Comparison of ENCODE assay signal across 12 cellular contexts in the genomic region with DNA sequence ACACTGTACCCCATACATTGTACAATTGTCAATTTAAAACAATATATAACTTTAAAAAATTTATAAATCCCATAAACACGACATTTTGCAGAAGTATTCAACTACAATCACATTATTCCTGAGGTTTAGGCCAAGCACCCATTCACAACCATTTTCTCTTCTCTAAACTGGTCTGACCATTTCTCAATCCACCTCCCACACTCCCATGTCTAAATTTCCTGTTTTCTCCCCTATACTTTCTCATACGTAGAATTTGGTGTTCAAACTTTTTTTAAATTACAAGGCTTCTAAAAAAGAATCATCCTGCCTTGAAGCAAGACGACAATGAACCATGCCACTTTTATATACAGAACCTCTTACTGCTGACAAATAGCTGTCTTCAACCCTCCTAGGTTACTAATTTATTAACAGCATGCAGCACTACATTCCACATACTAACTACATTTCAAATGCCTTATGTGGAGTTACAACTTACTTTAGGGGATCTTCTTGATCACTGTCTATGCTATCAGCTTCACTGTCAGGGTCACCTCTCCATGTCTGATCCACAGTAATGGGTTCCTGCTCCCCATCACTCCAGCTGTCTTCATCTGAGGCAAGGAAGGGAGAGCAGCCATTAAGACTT. TPM values are rescaled to one million over a fixed set of nuclear protein-coding genes. Genes with fewer than 3 reads are reported as not detected.
DNase-seq lines count a peak whose midpoint lies in the region; ATAC-seq lines count a peak whose summit lies in the region.
"Had no signal": no experiment of that assay in that cellular context is flagged by ENCODE, and none has a peak within 500 bp of the region (broad histone marks: within the 10 kb centered on the region; RNA-seq: fewer than 3 reads in every experiment).

No MANE protein-coding gene starts in this region.

- H3K36me3 ChIP-seq in BLaER1 treated with 17β-estradiol and CSF1 and Interleukin-3, amounts not matched to agents 10 nM and 100 nM = peaks cover 52 to 75% (median 71%) of the 10 kb centered on the region in 11 experiments
- H3K36me3 ChIP-seq in HUES6 (ENCODE audit: control insufficient read depth, insufficient read depth, low read length) = peaks cover 65% of the 10 kb centered on the region
- H3K36me3 ChIP-seq in naive thymus-derived CD4-positive, alpha-beta T cell (ENCODE audit: control insufficient read depth in 2 of 3, insufficient read depth in 3 of 3, low read length in 3 of 3) = peaks cover 3 to 57% (median 7%) of the 10 kb centered on the region in 3 experiments

- peaks cover 36% of the 10 kb centered on the region for H3K36me3 Mint-ChIP-seq in activated naive CD8-positive, alpha-beta T cell treated with anti-CD3 and anti-CD28 coated beads, Interleukin-2, amount 10 ng/mL, durations not matched to agents 7 days and 5 days
- H3K36me3 Mint-ChIP-seq in naive thymus-derived CD4-positive, alpha-beta T cell = peaks cover 10 to 31% (median 27%) of the 10 kb centered on the region in 5 donors

- H3K9me3 Mint-ChIP-seq in activated naive CD8-positive, alpha-beta T cell treated with anti-CD3 and anti-CD28 coated beads, Interleukin-2, amount 10 ng/mL, durations not matched to agents 7 days and 5 days = no peaks in the 10 kb centered on the region
- H3K9me3 Mint-ChIP-seq in naive thymus-derived CD4-positive, alpha-beta T cell = no peaks in the 10 kb centered on the region

- peak overlapping the region; percentile 59 for H3K4me3 Mint-ChIP-seq in activated naive CD8-positive, alpha-beta T cell treated with anti-CD3 and anti-CD28 coated beads, Interleukin-2, amount 10 ng/mL, durations not matched to agents 7 days and 5 days
- H3K4me3 Mint-ChIP-seq in naive thymus-derived CD4-positive, alpha-beta T cell = peak overlapping the region; percentile 64 to 99 (median 94)

- in situ Hi-C loops in G401 (cut with HindIII; ENCODE audit: low sequenced_read_pairs) = loop anchor here (5.0 kb wide), 1 partner anchor 94 kb away; no protein-coding TSS in a partner anchor

- intact Hi-C loops in naive thymus-derived CD4-positive, alpha-beta T cell (cut with micrococcal nuclease) = no loop called here

- no peak for DNase-seq in activated naive CD8-positive, alpha-beta T cell treated with anti-CD3 and anti-CD28 coated beads, Interleukin-2, amount 10 ng/mL, durations not matched to agents 7 days and 5 days
- DNase-seq in naive thymus-derived CD4-positive, alpha-beta T cell = no peak
- no peak for DNase-seq in G401 (ENCODE audit: low spot score)
- no peak for DNase-seq in D341Med (ENCODE audit: low spot score)
- DNase-seq in NCI-H2081 (lab: John Stamatoyannopoulos, UW) = no peak
- DNase-seq: erythroblast, GDM1, NCI-H1436 treated with DMSO at 0.1 percent for 48 hours, SHP77 treated with DMSO at 0.1 percent for 48 hours had no signal

- CTCF ChIA-PET in naive thymus-derived CD4-positive, alpha-beta T cell (lab: Charles Lee) = no interaction called here

- H3K27me3 ChIP-seq in BLaER1 treated with 17β-estradiol and CSF1 and Interleukin-3, amounts not matched to agents 10 nM and 100 nM = no peaks in the 10 kb centered on the region
- H3K27me3 ChIP-seq in HUES6 (ENCODE audit: control insufficient read depth, insufficient read depth, low read length) = no peaks in the 10 kb centered on the region
- H3K27me3 ChIP-seq in naive thymus-derived CD4-positive, alpha-beta T cell (ENCODE audit: control insufficient read depth in 2 of 2, insufficient read depth in 2 of 2, low read length in 2 of 2) = no peaks in the 10 kb centered on the region

- H3K4me1 Mint-ChIP-seq in activated naive CD8-positive, alpha-beta T cell treated with anti-CD3 and anti-CD28 coated beads, Interleukin-2, amount 10 ng/mL, durations not matched to agents 7 days and 5 days = peaks cover 41% of the 10 kb centered on the region
- H3K4me1 Mint-ChIP-seq in naive thymus-derived CD4-positive, alpha-beta T cell = peaks cover 33 to 74% (median 66%) of the 10 kb centered on the region in 7 donors

- POLR2A ChIA-PET in activated naive CD8-positive, alpha-beta T cell treated with anti-CD3 and anti-CD28 coated beads, Interleukin-2, amount 10 ng/mL, durations not matched to agents 7 days and 5 days (lab: Charles Lee) = no interaction called here
- POLR2A ChIA-PET in naive thymus-derived CD4-positive, alpha-beta T cell (lab: Charles Lee) = interaction anchor here (0.6 to 1.8 kb wide), 2 partner anchors 37 to 152 kb away, joined by 3 to 7 read pairs; partner anchors contain the start of gene CCNT1

- no peaks in the 10 kb centered on the region for H3K9me3 ChIP-seq in BLaER1 treated with 17β-estradiol and CSF1 and Interleukin-3, amounts not matched to agents 10 nM and 100 nM (replicated peaks in 1 of 11)
- no peaks in the 10 kb centered on the region for H3K9me3 ChIP-seq in HUES6 (ENCODE audit: control insufficient read depth, insufficient read depth, low read depth, low read length)
- H3K9me3 ChIP-seq in naive thymus-derived CD4-positive, alpha-beta T cell (ENCODE audit: control insufficient read depth in 2 of 3, low read length in 3 of 3) = no peaks in the 10 kb centered on the region

- H3K27ac Mint-ChIP-seq in activated naive CD8-positive, alpha-beta T cell treated with anti-CD3 and anti-CD28 coated beads, Interleukin-2, amount 10 ng/mL, durations not matched to agents 7 days and 5 days = peak overlapping the region; percentile 31
- peak overlapping the region in 8 of 9 donors; percentile 7 to 82 (median 63) for H3K27ac Mint-ChIP-seq in naive thymus-derived CD4-positive, alpha-beta T cell

- peaks cover 37 to 61% (median 48%) of the 10 kb centered on the region in 10 experiments for H3K4me1 ChIP-seq in BLaER1 treated with 17β-estradiol and CSF1 and Interleukin-3, amounts not matched to agents 10 nM and 100 nM
- peaks cover 3% of the 10 kb centered on the region; the same call in 1 of the 2 replicates for H3K4me1 ChIP-seq in HUES6 (ENCODE audit: control insufficient read depth, insufficient read depth, low read length)
- H3K4me1 ChIP-seq in naive thymus-derived CD4-positive, alpha-beta T cell (ENCODE audit: control insufficient read depth in 2 of 2, insufficient read depth in 2 of 2, low read length in 2 of 2) = peaks cover 36 to 38% of the 10 kb centered on the region in 2 donors

- no peaks in the 10 kb centered on the region for H3K27me3 Mint-ChIP-seq in activated naive CD8-positive, alpha-beta T cell treated with anti-CD3 and anti-CD28 coated beads, Interleukin-2, amount 10 ng/mL, durations not matched to agents 7 days and 5 days
- no peaks in the 10 kb centered on the region for H3K27me3 Mint-ChIP-seq in naive thymus-derived CD4-positive, alpha-beta T cell

- no peak for ATAC-seq in activated naive CD8-positive, alpha-beta T cell treated with anti-CD3 and anti-CD28 coated beads, Interleukin-2, amount 10 ng/mL, durations not matched to agents 7 days and 5 days (ENCODE audit: low read depth)
- ATAC-seq in naive thymus-derived CD4-positive, alpha-beta T cell = no peak
- ATAC-seq in HG03025 (IDR thresholded peaks at IDR 0.05; ENCODE audit: low FRiP score, unreplicated experiment) = no peak

- peak overlapping the region; percentile 75 to 94 (median 84); a peak in 15 of 20 replicates for H3K4me3 ChIP-seq in BLaER1 treated with 17β-estradiol and CSF1 and Interleukin-3, amounts not matched to agents 10 nM and 100 nM
- peak overlapping the region; percentile 9; the same call in 1 of the 2 replicates for H3K4me3 ChIP-seq in HUES6 (ENCODE audit: low read depth, low read length)
- peak overlapping the region; percentile 13 for H3K4me3 ChIP-seq in naive thymus-derived CD4-positive, alpha-beta T cell (ENCODE audit: low read length)

- peaks cover 48 to 82% (median 73%) of the 10 kb centered on the region in 11 experiments; a peak in 21 of 22 replicates for H4K20me1 ChIP-seq in BLaER1 treated with 17β-estradiol and CSF1 and Interleukin-3, amounts not matched to agents 10 nM and 100 nM

- peak overlapping the region; percentile 75 to 93 (median 87) for H3K4me2 ChIP-seq in BLaER1 treated with 17β-estradiol and CSF1 and Interleukin-3, amounts not matched to agents 10 nM and 100 nM

- H3K27ac ChIP-seq in BLaER1 treated with 17β-estradiol and CSF1 and Interleukin-3, amounts not matched to agents 10 nM and 100 nM = peak overlapping the region in 6 of 11 experiments; percentile 36 to 72 (median 44); a peak in 12 of 22 replicates
- H3K27ac ChIP-seq in HUES6 (ENCODE audit: low read depth, low read length) = no peak overlapping the region
- no peak overlapping the region for H3K27ac ChIP-seq in naive thymus-derived CD4-positive, alpha-beta T cell (ENCODE audit: low read depth, low read length)

- H3K9ac ChIP-seq in BLaER1 treated with 17β-estradiol and CSF1 and Interleukin-3, amounts not matched to agents 10 nM and 100 nM = peak overlapping the region; percentile 16 to 94 (median 45); a peak in 14 of 22 replicates
- no peak overlapping the region for H3K9ac ChIP-seq in HUES6 (ENCODE audit: low read length)

RNA-seq across cellular contexts. Expression of gene KANSL2, which starts 3.4 kb away (rescaled TPM):
- 10 to 100 TPM; 62.1 to 65.7 TPM for total RNA-seq in activated naive CD8-positive, alpha-beta T cell treated with anti-CD3 and anti-CD28 coated beads, Interleukin-2, amount 10 ng/mL, durations not matched to agents 7 days and 5 days
- total RNA-seq in naive thymus-derived CD4-positive, alpha-beta T cell = 100 to 1,000 TPM in 1 of 5 experiments, 10 to 100 TPM in 4; 37.5 to 117 (median 74.4) TPM
- polyA plus RNA-seq in naive thymus-derived CD4-positive, alpha-beta T cell = 10 to 100 TPM; 33.4 to 50.8 TPM
- total RNA-seq in G401 (2014; rRNA removed; shearing (Covaris generic)) = 86.2 and 122 TPM in 2 replicates

RNA-seq across cellular contexts. Expression of gene CCNT1, which starts 37.8 kb away (rescaled TPM):
- 10 to 100 TPM; 58.7 to 60.4 TPM for total RNA-seq in activated naive CD8-positive, alpha-beta T cell treated with anti-CD3 and anti-CD28 coated beads, Interleukin-2, amount 10 ng/mL, durations not matched to agents 7 days and 5 days
- 100 to 1,000 TPM in 1 of 5 experiments, 10 to 100 TPM in 4; 62.5 to 127 (median 76.6) TPM for total RNA-seq in naive thymus-derived CD4-positive, alpha-beta T cell
- 10 to 100 TPM; 11.7 to 23.8 TPM for polyA plus RNA-seq in naive thymus-derived CD4-positive, alpha-beta T cell
- total RNA-seq in G401 (2014; rRNA removed; shearing (Covaris generic)) = 17.5 and 29.7 TPM in 2 replicates

Comparison
In these comparisons a context has a peak if more than half of its experiments do, and no peak if none do; other contexts are left out.
1. H3K27ac ChIP-seq: peak in BLaER1 treated with 17β-estradiol and CSF1 and Interleukin-3, amounts not matched to agents 10 nM and 100 nM (6 of 11); none in HUES6 (single experiment) and naive thymus-derived CD4-positive, alpha-beta T cell (single experiment).
2. H3K4me3 ChIP-seq: peak in every context shown above with its lines; median percentile 84 in BLaER1 treated with 17β-estradiol and CSF1 and Interleukin-3, amounts not matched to agents 10 nM and 100 nM; 13 in naive thymus-derived CD4-positive, alpha-beta T cell; 9 in HUES6.